Comparison of ENCODE assay signal across 8 cellular contexts in genomic region chr12:51821423-51822260, GRCh38. TPM values are rescaled to one million over a fixed set of nuclear protein-coding genes. Genes with fewer than 3 reads are reported as not detected.
A peak's percentile ranks its signal among the peaks of the same experiment; 100 is the strongest.
DNase-seq lines count a peak whose midpoint lies in the region; ATAC-seq and TF ChIP-seq lines count a peak whose summit lies in the region.

No MANE protein-coding gene starts in this region.

- peak overlapping the region; percentile 30 for H3K27ac Mint-ChIP-seq in activated CD8-positive, alpha-beta T cell treated with anti-CD3 and anti-CD28 coated beads for 36 hours

- CTCF ChIA-PET in activated CD8-positive, alpha-beta T cell treated with anti-CD3 and anti-CD28 coated beads for 36 hours (lab: Charles Lee) = interaction anchor here (0.7 to 2.5 kb wide), 22 partner anchors 7 to 812 kb away, joined by 3 to 17 read pairs (median 4); partner anchors contain the start of gene ATG101

- WGBS in heart right ventricle, 2 donors = 29 to 40% methylated on average over 94 to 103 of the region's 103 CpGs

- intact Hi-C loops in activated CD8-positive, alpha-beta T cell treated with anti-CD3 and anti-CD28 coated beads for 36 hours (cut with micrococcal nuclease) = loop anchor here (5.0 kb wide), 1 partner anchor 399 kb away; the partner anchor contains the start of gene SLC4A8
- intact Hi-C loops in heart right ventricle (cut with DNase I) = loop anchor here in 6 of 10 donors (2.0 to 10.0 kb wide), 7 partner anchors 51 to 401 kb away; partner anchors contain the start of gene SLC4A8 (in 2 of the 6)

- DNase-seq in HAP-1 (ENCODE audit: low spot score in 2 of 2) (peak in 1 of 2 experiments; percentile 34), heart right ventricle (peak in 1 of 2 donors; percentile 30), RKO (ENCODE audit: low spot score) (no peak), NCI-H345 (lab: John Stamatoyannopoulos, UW) (no peak), NCI-H1436 (lab: John Stamatoyannopoulos, UW) (no peak)
- peak; percentile 40 for DNase-seq in activated CD8-positive, alpha-beta T cell treated with anti-CD3 and anti-CD28 coated beads for 36 hours
- DNase-seq in stimulated activated CD4-positive, alpha-beta T cell treated with anti-CD3 and anti-CD28 coated beads, Interleukin-2, amount 100 ng/mL, for 4 hours (ENCODE audit: low read depth) = peak; percentile 28

- peak overlapping the region in 6 of 10 donors; percentile 33 to 86 (median 63) for H3K27ac ChIP-seq in heart right ventricle

- H3K27me3 Mint-ChIP-seq in activated CD8-positive, alpha-beta T cell treated with anti-CD3 and anti-CD28 coated beads for 36 hours = no peaks in the 10 kb centered on the region

- no peaks in the 10 kb centered on the region for H3K36me3 Mint-ChIP-seq in activated CD8-positive, alpha-beta T cell treated with anti-CD3 and anti-CD28 coated beads for 36 hours (ENCODE audit: low read depth)

- H3K36me3 ChIP-seq in HAP-1 (replicated peaks) (no peaks in the 10 kb centered on the region), heart right ventricle (no peaks in the 10 kb centered on the region)

- in situ Hi-C loops in HAP-1 (cut with MboI; ENCODE audit: low sequenced_read_pairs) = loop anchor here (10.0 kb wide), 1 partner anchor 397 kb away; the partner anchor contains the start of gene SLC4A8

- no peaks in the 10 kb centered on the region; the same call in none of the 2 replicates for H3K4me1 ChIP-seq in HAP-1
- peaks cover 0 to 20% (median 0%) of the 10 kb centered on the region in 9 donors for H3K4me1 ChIP-seq in heart right ventricle

- H3K4me3 Mint-ChIP-seq in activated CD8-positive, alpha-beta T cell treated with anti-CD3 and anti-CD28 coated beads for 36 hours = peak overlapping the region; percentile 66

- ATAC-seq in activated CD8-positive, alpha-beta T cell treated with anti-CD3 and anti-CD28 coated beads for 36 hours = peak; percentile 18
- ATAC-seq in heart right ventricle (peak in 2 of 8 donors; percentile 9 to 30), HG03565 (IDR thresholded peaks at IDR 0.05; ENCODE audit: unreplicated experiment) (no peak)

- TF ChIP-seq CTCF in activated CD8-positive, alpha-beta T cell treated with anti-CD3 and anti-CD28 coated beads for 36 hours (IDR thresholded peaks at IDR 0.05) = no peak
- TF ChIP-seq CTCF in heart right ventricle (IDR thresholded peaks at IDR 0.05) = no peak

- H3K27me3 ChIP-seq in HAP-1 (ENCODE audit: low read depth) = no peaks in the 10 kb centered on the region
- peaks cover 0 to 30% (median 16%) of the 10 kb centered on the region in 7 donors for H3K27me3 ChIP-seq in heart right ventricle

- H3K9me3 Mint-ChIP-seq in activated CD8-positive, alpha-beta T cell treated with anti-CD3 and anti-CD28 coated beads for 36 hours = no peaks in the 10 kb centered on the region

- H3K4me3 ChIP-seq in HAP-1 = peak overlapping the region; percentile 76
- H3K4me3 ChIP-seq in heart right ventricle = peak overlapping the region; percentile 34 to 68 (median 56)

- peaks cover 17% of the 10 kb centered on the region for H3K4me1 Mint-ChIP-seq in activated CD8-positive, alpha-beta T cell treated with anti-CD3 and anti-CD28 coated beads for 36 hours (ENCODE audit: low read depth)

- H3K9me3 ChIP-seq in HAP-1 (no peaks in the 10 kb centered on the region), heart right ventricle (no peaks in the 10 kb centered on the region)

- POLR2A ChIA-PET in activated CD8-positive, alpha-beta T cell treated with anti-CD3 and anti-CD28 coated beads for 36 hours (lab: Charles Lee) = interaction anchor here (1.0 to 2.8 kb wide), 4 partner anchors 11 to 229 kb away, joined by 4 to 11 read pairs (median 8); no protein-coding TSS in a partner anchor

RNA-seq across cellular contexts. Expression of gene FIGNL2, which starts 26.9 kb away (rescaled TPM):
- under 1 TPM; 0.40 to 0.43 TPM for total RNA-seq in activated CD8-positive, alpha-beta T cell treated with anti-CD3 and anti-CD28 coated beads for 36 hours
- under 1 TPM; 0.24 to 0.69 (median 0.41) TPM for total RNA-seq in heart right ventricle
- polyA plus RNA-seq in heart right ventricle = under 1 TPM; 0.22 TPM

Comparison
In these comparisons a context has a peak if more than half of its experiments do, and no peak if none do; other contexts are left out.
1. DNase-seq: peak in activated CD8-positive, alpha-beta T cell treated with anti-CD3 and anti-CD28 coated beads for 36 hours (single experiment) and stimulated activated CD4-positive, alpha-beta T cell treated with anti-CD3 and anti-CD28 coated beads, Interleukin-2, amount 100 ng/mL, for 4 hours (single experiment); none in RKO (single experiment), NCI-H345 (single experiment) and NCI-H1436 (single experiment).